19 cellular contexts compared by ENCODE assay signal in the genomic region with DNA sequence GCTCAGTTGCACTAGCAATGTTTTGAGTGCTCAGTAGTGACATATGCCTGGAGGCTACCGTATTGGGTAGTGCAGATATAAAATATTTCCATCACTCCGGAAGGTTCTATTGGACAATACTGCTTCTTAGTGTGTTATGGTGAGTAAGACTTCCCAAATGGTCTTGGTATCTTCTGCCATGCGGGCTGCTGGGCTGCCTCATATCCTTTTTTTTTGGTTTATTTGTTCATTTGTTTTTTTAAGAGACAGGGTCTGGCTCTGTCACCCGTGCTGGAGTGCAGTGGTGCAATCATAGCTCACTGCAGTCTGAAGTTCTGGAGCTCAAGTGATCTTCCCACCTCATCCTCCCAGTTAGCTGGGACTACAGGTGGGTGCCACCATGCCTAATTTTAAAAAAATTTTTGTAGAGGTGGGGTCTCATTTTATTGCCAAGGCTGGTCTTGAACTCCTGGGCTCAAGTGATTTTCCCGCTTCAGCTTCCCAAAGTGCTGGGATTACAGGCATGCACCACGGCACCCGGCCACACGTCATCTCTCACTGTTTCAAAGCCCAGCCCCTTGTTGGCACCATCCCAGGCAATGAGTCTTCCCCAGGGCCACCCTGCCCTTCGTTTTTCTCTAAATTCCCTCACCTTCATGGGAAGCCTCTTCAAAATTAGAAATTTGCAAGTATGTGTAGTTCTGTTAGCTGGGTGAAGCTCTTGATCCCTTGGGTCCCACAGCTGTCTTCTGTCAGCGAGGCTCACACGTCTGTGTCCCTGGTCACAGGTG.
DNase-seq lines count a peak whose midpoint lies in the region; ATAC-seq, FAIRE-seq and TF ChIP-seq lines count a peak whose summit lies in the region.
"Had no signal": no experiment of that assay in that cellular context is flagged by ENCODE, and none has a peak within 500 bp of the region (broad histone marks: within the 10 kb centered on the region; RNA-seq: fewer than 3 reads in every experiment).

No MANE protein-coding gene starts in this region.

- H2BK120ac ChIP-seq in mesenchymal stem cell (ENCODE audit: low read depth, low read length): no peak overlapping the region

- no peak for ATAC-seq in GM18907 (IDR thresholded peaks at IDR 0.05; ENCODE audit: unreplicated experiment)
- ATAC-seq: Right ventricle myocardium inferior; stimulated activated naive B cell treated with anti-CD40 and anti-IgM and Interleukin-4, amounts not matched to agents 10 μg/mL and 1 μg/mL and 100 μg/mL, for 72 hours had no signal

- H3K4me3 ChIP-seq in astrocyte of the spinal cord (ENCODE audit: low read depth, low read length): no peak overlapping the region
- H3K4me3 ChIP-seq in mesenchymal stem cell (ENCODE audit: insufficient read depth in 1 of 2, low read depth in 1 of 2, low read length in 2 of 2): peak overlapping the region in 1 of 2 experiments; percentile 34
- H3K4me3 ChIP-seq: psoas muscle had no signal

- no peak overlapping the region for H2AK5ac ChIP-seq in mesenchymal stem cell (ENCODE audit: low read length, severe bottlenecking)

- FAIRE-seq in D721Med (lab: Jason Lieb, UNC): no peak
- FAIRE-seq: GM18507 had no signal

- no peaks in the 10 kb centered on the region for H3K36me3 ChIP-seq in mesenchymal stem cell (ENCODE audit: control insufficient read depth in 1 of 2, insufficient read depth in 2 of 2, low read depth in 1 of 2, low read length in 2 of 2)

- WGBS in mesenchymal stem cell: 74% methylated on average over 9 of the region's 11 CpGs

- no peak overlapping the region for H2BK5ac ChIP-seq in mesenchymal stem cell (ENCODE audit: low read depth, low read length, poor library complexity, severe bottlenecking)

- H3K4ac ChIP-seq in mesenchymal stem cell (ENCODE audit: low read depth in 1 of 2, low read length in 2 of 2): peak overlapping the region in 1 of 2 experiments; percentile 77

- POLR2A ChIA-PET in HEK293T (lab: Yijun Ruan, JAX): no interaction called here

- no peak overlapping the region for H3K23ac ChIP-seq in mesenchymal stem cell (ENCODE audit: low read length in 2 of 2)

- no peak overlapping the region for H3K4me2 ChIP-seq in mesenchymal stem cell (ENCODE audit: low read length, poor library complexity, severe bottlenecking)

- CTCF ChIA-PET in HEK293T (lab: Yijun Ruan, JAX): no interaction called here

- peak overlapping the region; percentile 88 for H3K9ac ChIP-seq in mesenchymal stem cell (ENCODE audit: low read length)

- H4K91ac ChIP-seq in mesenchymal stem cell (ENCODE audit: low read length): no peak overlapping the region

- H2BK12ac ChIP-seq in mesenchymal stem cell (ENCODE audit: low read length in 2 of 2): peak overlapping the region in 1 of 2 experiments; percentile 89

- no peak overlapping the region for H2BK15ac ChIP-seq in mesenchymal stem cell (ENCODE audit: low read depth, poor library complexity, severe bottlenecking)

- H3K79me1 ChIP-seq in mesenchymal stem cell (replicated peaks; ENCODE audit: low read length, poor library complexity, severe bottlenecking): no peaks in the 10 kb centered on the region

- H4K8ac ChIP-seq in mesenchymal stem cell (ENCODE audit: low read length): peak overlapping the region; percentile 9

- H3K9me3 ChIP-seq in mesenchymal stem cell (ENCODE audit: control insufficient read depth, low read length): no peaks in the 10 kb centered on the region
- H3K9me3 ChIP-seq: psoas muscle had no signal

- H3K18ac ChIP-seq in mesenchymal stem cell (ENCODE audit: low read depth in 1 of 2, low read length in 2 of 2): peak overlapping the region; percentile 0 to 91

- peaks cover 8% of the 10 kb centered on the region for H3K4me1 ChIP-seq in mesenchymal stem cell (ENCODE audit: control insufficient read depth, insufficient read depth, low read depth, low read length)
- H3K4me1 ChIP-seq: psoas muscle had no signal

- in situ Hi-C loops in astrocyte of the spinal cord (cut with HindIII; ENCODE audit: low sequenced_read_pairs): no loop called here

- H3K27ac ChIP-seq in mesenchymal stem cell (ENCODE audit: low read length, poor library complexity, severe bottlenecking): no peak overlapping the region
- H3K27ac ChIP-seq: psoas muscle had no signal

- no peak overlapping the region for H3K14ac ChIP-seq in mesenchymal stem cell (ENCODE audit: low read length in 2 of 2)

- TF ChIP-seq CTCF in AG09319 (IDR thresholded peaks at IDR 0.05; ENCODE audit: low read depth, low read length): no peak
- TF ChIP-seq CTCF in astrocyte of the spinal cord (IDR thresholded peaks at IDR 0.05; ENCODE audit: low read depth, low read length): no peak
- TF ChIP-seq CTCF in D721Med (IDR thresholded peaks at IDR 0.05; ENCODE audit: insufficient read depth, missing control alignments): no peak

- H3K27me3 ChIP-seq in mesenchymal stem cell (ENCODE audit: control insufficient read depth in 1 of 2, insufficient read depth in 1 of 2, low read length in 2 of 2): no peaks in the 10 kb centered on the region

- no peak overlapping the region for H2AFZ ChIP-seq in mesenchymal stem cell (ENCODE audit: low read depth, low read length)

- DNase-seq in AG09319 (ENCODE audit: extremely low read depth, low read depth) (peak; percentile 22), HT1080 (ENCODE audit: low read depth) (peak; percentile 86), astrocyte of the spinal cord (ENCODE audit: low read depth, low spot score) (peak; percentile 67), mesenchymal stem cell (peak; percentile 42), D721Med (ENCODE audit: insufficient read length, low spot score) (no peak), GF-D8 (lab: John Stamatoyannopoulos, UW) (no peak), HEK293T (ENCODE audit: extremely low spot score) (no peak)
- DNase-seq: activated naive CD4-positive, alpha-beta T cell treated with anti-CD3 and anti-CD28 coated beads for 36 hours; foreskin melanocyte; GDM1; H7; NCI-H1417 treated with DMSO at 0.1 percent for 48 hours; NCI-H510A; stimulated activated CD4-positive, alpha-beta T cell treated with anti-CD3 and anti-CD28 coated beads, Interleukin-4, amount 100 ng/mL, for 24 hours; stimulated activated naive B cell treated with anti-CD40 and anti-IgM and Interleukin-4, amounts not matched to agents 10 μg/mL and 1 μg/mL and 100 μg/mL, for 72 hours had no signal

TF ChIP-seq in HEK293T, 16 proteins besides CTCF, POLR2A, EP300 and RAD21:
- no peak for TF ChIP-seq FOXA1 (IDR thresholded peaks at IDR 0.05)
- no peak for TF ChIP-seq FOXK2 (IDR thresholded peaks at IDR 0.05)
- TF ChIP-seq CTBP1 (IDR thresholded peaks at IDR 0.05; ENCODE audit: borderline replicate concordance): no peak
- no peak for TF ChIP-seq LEF1 (IDR thresholded peaks at IDR 0.05; ENCODE audit: borderline replicate concordance)
- no peak for TF ChIP-seq ELF4 (IDR thresholded peaks at IDR 0.05)
- TF ChIP-seq BHLHE40 (IDR thresholded peaks at IDR 0.05; ENCODE audit: borderline replicate concordance): no peak
- no peak for TF ChIP-seq NFRKB (IDR thresholded peaks at IDR 0.05)
- TF ChIP-seq TARDBP (IDR thresholded peaks at IDR 0.05): no peak
TF ChIP-seq in HEK293T: peak in this region for 0.

Comparison
In these comparisons a context has a peak if more than half of its experiments do, and no peak if none do; other contexts are left out.
1. DNase-seq: peak in AG09319 (single experiment), HT1080 (single experiment), astrocyte of the spinal cord (single experiment) and mesenchymal stem cell (single experiment); none in D721Med (single experiment), GF-D8 (single experiment) and HEK293T (single experiment).